2 cellular contexts compared by ENCODE assay signal in genomic region chr18:27652480-27653121, GRCh38.
TF ChIP-seq lines count a peak whose summit lies in the region.

No MANE protein-coding gene starts in this region.

TF ChIP-seq in SK-N-SH treated with all-trans-retinoic acid at 6 μM for 48 hours, 23 proteins besides CTCF, POLR2A, EP300 and RAD21 (continued from another document):
- no peak for TF ChIP-seq TSHZ2 (CRISPR knock-in tag; IDR thresholded peaks at IDR 0.05)
- TF ChIP-seq RARB (CRISPR knock-in tag; IDR thresholded peaks at IDR 0.05), result no peak
- TF ChIP-seq GLIS3 (CRISPR knock-in tag; IDR thresholded peaks at IDR 0.05), result no peak
- TF ChIP-seq ISL1 (CRISPR knock-in tag; IDR thresholded peaks at IDR 0.05), result 0 out of 2 replicates have a peak, but pooled peaks have one; percentile 8
- no peak for TF ChIP-seq OSR1 (CRISPR knock-in tag; IDR thresholded peaks at IDR 0.05)
- TF ChIP-seq CSDC2 (CRISPR knock-in tag; IDR thresholded peaks at IDR 0.05), result no peak

TF ChIP-seq in SK-N-SH, 30 proteins besides CTCF, POLR2A, EP300 and RAD21 (continued from another document):
- TF ChIP-seq USF1 (IDR thresholded peaks at IDR 0.05; ENCODE audit: borderline replicate concordance, low read depth), result no peak
- TF ChIP-seq MAX (IDR thresholded peaks at IDR 0.05; ENCODE audit: low read depth), result no peak
TF ChIP-seq in SK-N-SH: peak in this region for 0.
